In the genomic region with DNA sequence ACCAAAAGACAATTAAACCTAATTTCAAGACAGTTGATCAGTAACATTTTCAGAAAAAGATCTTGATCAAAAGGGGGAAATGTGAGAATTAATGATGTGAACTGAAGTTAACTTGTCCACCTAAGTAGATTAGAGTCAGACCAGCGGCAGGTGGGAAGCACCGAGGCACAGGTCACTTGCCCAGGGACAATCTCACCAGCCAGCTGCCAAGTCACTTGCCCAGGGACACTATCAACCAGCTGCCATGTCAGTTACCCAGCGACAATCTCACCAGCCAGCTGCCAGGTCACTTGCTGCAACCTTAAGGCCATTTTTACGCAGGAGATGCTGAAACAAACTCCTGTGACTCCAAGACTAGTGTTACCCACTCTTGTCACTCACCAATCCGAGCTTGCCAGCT, we compare ENCODE assay signal across 3 cellular contexts.
"Had no signal": no experiment of that assay in that cellular context is flagged by ENCODE, and none has a peak within 500 bp of the region (broad histone marks: within the 10 kb centered on the region; RNA-seq: fewer than 3 reads in every experiment).

No MANE protein-coding gene starts in this region.

- DNase-seq: IMR-90, KBM-7, KG1 had no signal
